12 cellular contexts compared by ENCODE assay signal in genomic region chr18:13563390-13563805, GRCh38.
A peak's percentile ranks its signal among the peaks of the same experiment; 100 is the strongest.
DNase-seq lines count a peak whose midpoint lies in the region; ATAC-seq and TF ChIP-seq lines count a peak whose summit lies in the region.
"Had no signal": no experiment of that assay in that cellular context is flagged by ENCODE, and none has a peak within 500 bp of the region (broad histone marks: within the 10 kb centered on the region; RNA-seq: fewer than 3 reads in every experiment).

No MANE protein-coding gene starts in this region.

- WGBS in upper lobe of left lung, 2 donors: 39 to 40% methylated on average over 9 of the region's 9 CpGs

- H3K27ac Mint-ChIP-seq in activated naive CD4-positive, alpha-beta T cell treated with anti-CD3 and anti-CD28 coated beads, Interleukin-2, amount 50 U/mL, for 24 hours: peak overlapping the region; percentile 26
- peak overlapping the region; percentile 99 for H3K27ac Mint-ChIP-seq in activated B cell treated with CpG ODN at 0.5 μM for 24 hours

- intact Hi-C loops in activated B cell treated with CpG ODN at 0.5 μM for 24 hours (cut with micrococcal nuclease): loop anchor here (2.0 to 5.0 kb wide), 2 partner anchors 426 to 1187 kb away; partner anchors contain the start of gene AFG3L2

- no peak for DNase-seq in activated naive CD4-positive, alpha-beta T cell treated with anti-CD3 and anti-CD28 coated beads, Interleukin-2, amount 50 U/mL, for 16 hours
- DNase-seq in activated B cell treated with CpG ODN at 0.5 μM for 24 hours: no peak
- peak; percentile 82 for DNase-seq in left kidney (ENCODE audit: low read depth, low spot score)
- peak in 1 of 2 donors; percentile 44 for DNase-seq in upper lobe of left lung
- no peak for DNase-seq in SIG-M5 treated with dmso at 0.1 percent for 504 hours (lab: John Stamatoyannopoulos, UW; ENCODE audit: unreplicated experiment)
- no peak for DNase-seq in NCI-H2107 treated with DMSO at 0.1 percent for 48 hours (lab: John Stamatoyannopoulos, UW; ENCODE audit: unreplicated experiment)
- DNase-seq in NCI-H1092 (lab: John Stamatoyannopoulos, UW): no peak
- DNase-seq: activated T-cell treated with anti-CD3 and anti-CD28 coated beads, Interleukin-2, amount 50 U/mL, for 4 hours; stimulated activated CD4-positive, alpha-beta T cell treated with anti-CD3 and anti-CD28 coated beads, Interleukin-15, amount 100 ng/mL, for 24 hours had no signal

- peak overlapping the region in 2 of 4 donors; percentile 4 to 38 for H3K27ac ChIP-seq in upper lobe of left lung
- H3K27ac ChIP-seq: C4-2B, epithelial cell of prostate had no signal

- H3K4me3 Mint-ChIP-seq in activated naive CD4-positive, alpha-beta T cell treated with anti-CD3 and anti-CD28 coated beads, Interleukin-2, amount 50 U/mL, for 24 hours: peak overlapping the region; percentile 24
- H3K4me3 Mint-ChIP-seq in activated B cell treated with CpG ODN at 0.5 μM for 24 hours: peak overlapping the region; percentile 84

- H3K4me1 ChIP-seq in upper lobe of left lung: peaks cover 13 to 25% (median 16%) of the 10 kb centered on the region in 4 donors

- CTCF ChIA-PET in activated B cell treated with CpG ODN at 0.5 μM for 24 hours (lab: Charles Lee): interaction anchor here (1.1 to 7.7 kb wide), 6 partner anchors 21 to 69 kb away, joined by 3 to 171 read pairs (median 6); no protein-coding TSS in a partner anchor

- no peaks in the 10 kb centered on the region for H3K36me3 ChIP-seq in upper lobe of left lung

- H3K27me3 Mint-ChIP-seq in activated naive CD4-positive, alpha-beta T cell treated with anti-CD3 and anti-CD28 coated beads, Interleukin-2, amount 50 U/mL, for 24 hours: no peaks in the 10 kb centered on the region
- H3K27me3 Mint-ChIP-seq in activated B cell treated with CpG ODN at 0.5 μM for 24 hours: no peaks in the 10 kb centered on the region

- no peak overlapping the region for H3K4me3 ChIP-seq in upper lobe of left lung

- H3K9me3 Mint-ChIP-seq in activated naive CD4-positive, alpha-beta T cell treated with anti-CD3 and anti-CD28 coated beads, Interleukin-2, amount 50 U/mL, for 24 hours: no peaks in the 10 kb centered on the region
- H3K9me3 Mint-ChIP-seq in activated B cell treated with CpG ODN at 0.5 μM for 24 hours: no peaks in the 10 kb centered on the region
- H3K9me3 Mint-ChIP-seq: activated T-cell treated with anti-CD3 and anti-CD28 coated beads, Interleukin-2, amount 50 U/mL, for 4 hours had no signal

- ATAC-seq in activated B cell treated with CpG ODN at 0.5 μM for 24 hours (ENCODE audit: low read depth): peak; percentile 6
- ATAC-seq in upper lobe of left lung (ENCODE audit: low FRiP score in 2 of 2): peak in 1 of 2 donors; percentile 69

- TF ChIP-seq POLR2A in upper lobe of left lung (IDR thresholded peaks at IDR 0.05): peak in 1 of 4 donors; percentile 60

- H3K36me3 Mint-ChIP-seq in activated naive CD4-positive, alpha-beta T cell treated with anti-CD3 and anti-CD28 coated beads, Interleukin-2, amount 50 U/mL, for 24 hours: peaks cover 6% of the 10 kb centered on the region
- H3K36me3 Mint-ChIP-seq in activated B cell treated with CpG ODN at 0.5 μM for 24 hours (ENCODE audit: low read depth): no peaks in the 10 kb centered on the region

- POLR2A ChIA-PET in activated B cell treated with CpG ODN at 0.5 μM for 24 hours (lab: Charles Lee): interaction anchor here (0.5 to 7.5 kb wide), 14 partner anchors 16 to 861 kb away, joined by 3 to 560 read pairs (median 5); partner anchors contain the start of genes CEP76, FAM210A and RNMT

- TF ChIP-seq EP300 in upper lobe of left lung (IDR thresholded peaks at IDR 0.05): peak in 3 of 4 donors; percentile 22 to 70 (median 60)

- no peaks in the 10 kb centered on the region for H3K27me3 ChIP-seq in upper lobe of left lung

- H3K9me3 ChIP-seq in upper lobe of left lung: no peaks in the 10 kb centered on the region

- H3K4me1 Mint-ChIP-seq in activated naive CD4-positive, alpha-beta T cell treated with anti-CD3 and anti-CD28 coated beads, Interleukin-2, amount 50 U/mL, for 24 hours: peaks cover 46% of the 10 kb centered on the region
- peaks cover 90% of the 10 kb centered on the region for H3K4me1 Mint-ChIP-seq in activated B cell treated with CpG ODN at 0.5 μM for 24 hours

- TF ChIP-seq CTCF in activated B cell treated with CpG ODN at 0.5 μM for 24 hours (IDR thresholded peaks at IDR 0.05): no peak
- TF ChIP-seq CTCF in upper lobe of left lung (IDR thresholded peaks at IDR 0.05): no peak
